In genomic region chr11:119120639-119121007, GRCh38 we compare ENCODE assay signal across 8 cellular contexts. TPM values are rescaled to one million over a fixed set of nuclear protein-coding genes. Genes with fewer than 3 reads are reported as not detected.
A peak's percentile ranks its signal among the peaks of the same experiment; 100 is the strongest.
DNase-seq lines count a peak whose midpoint lies in the region; ATAC-seq and TF ChIP-seq lines count a peak whose summit lies in the region.

No MANE protein-coding gene starts in this region.

- TF ChIP-seq POLR2A in thyroid gland (IDR thresholded peaks at IDR 0.05): no peak

- H3K4me1 ChIP-seq in adipocyte (ENCODE audit: control insufficient read depth, insufficient read depth, low read length) (peaks cover 24% of the 10 kb centered on the region), thyroid gland (peaks cover 14 to 17% of the 10 kb centered on the region in 2 donors)

- peaks cover 14% of the 10 kb centered on the region for H3K36me3 ChIP-seq in adipocyte (ENCODE audit: control insufficient read depth, insufficient read depth, low read length, severe bottlenecking)
- no peaks in the 10 kb centered on the region for H3K36me3 ChIP-seq in kidney epithelial cell (ENCODE audit: control insufficient read depth, insufficient read depth, low read length)
- H3K36me3 ChIP-seq in thyroid gland: peaks cover 8 to 9% of the 10 kb centered on the region in 2 donors

- peak; percentile 55 for DNase-seq in COR-L47 (lab: John Stamatoyannopoulos, UW)
- no peak for DNase-seq in LNCaP clone FGC (ENCODE audit: low read depth)
- peak; percentile 66 for DNase-seq in adipocyte (ENCODE audit: low read depth)
- no peak for DNase-seq in kidney epithelial cell (ENCODE audit: low read depth)
- peak in 1 of 2 donors; percentile 15 for DNase-seq in thyroid gland
- DNase-seq in stimulated activated CD4-positive, alpha-beta T cell treated with anti-CD3 and anti-CD28 coated beads, Interleukin-2, amount 100 ng/mL, for 48 hours: no peak

- H3K4me3 ChIP-seq in LNCaP clone FGC (ENCODE audit: low read depth, low read length): peak overlapping the region; percentile 88
- peak overlapping the region; percentile 96 for H3K4me3 ChIP-seq in adipocyte (ENCODE audit: low read length)
- H3K4me3 ChIP-seq in kidney epithelial cell (ENCODE audit: low read depth, low read length): peak overlapping the region; percentile 47
- peak overlapping the region in 2 of 3 donors; percentile 17 to 41 for H3K4me3 ChIP-seq in thyroid gland (replicated peaks in 1 of 3)

- peak overlapping the region; percentile 91 for H3K9ac ChIP-seq in adipocyte (ENCODE audit: low read length)

- 15 to 17% methylated on average over 5 of the region's 5 CpGs for WGBS in thyroid gland, 2 donors

- TF ChIP-seq CTCF in LNCaP clone FGC (IDR thresholded peaks at IDR 0.05; ENCODE audit: control insufficient read depth, extremely low read depth, insufficient read depth) (no peak), kidney epithelial cell (IDR thresholded peaks at IDR 0.05; ENCODE audit: insufficient read depth, low read length, poor library complexity, severe bottlenecking) (no peak), thyroid gland (IDR thresholded peaks at IDR 0.05) (no peak)

- ATAC-seq in HG02852 (IDR thresholded peaks at IDR 0.05; ENCODE audit: unreplicated experiment): no peak
- ATAC-seq in HG02759 (IDR thresholded peaks at IDR 0.05; ENCODE audit: unreplicated experiment): no peak

- H3K9me3 ChIP-seq in adipocyte (ENCODE audit: control insufficient read depth, low read length): no peaks in the 10 kb centered on the region
- H3K9me3 ChIP-seq in thyroid gland: no peaks in the 10 kb centered on the region

- intact Hi-C loops in thyroid gland (cut with DNase I): no loop called here

- H3K27me3 ChIP-seq in adipocyte (replicated peaks; ENCODE audit: control insufficient read depth, insufficient read depth, low read length): no peaks in the 10 kb centered on the region
- no peaks in the 10 kb centered on the region for H3K27me3 ChIP-seq in kidney epithelial cell (ENCODE audit: control insufficient read depth, insufficient read depth, low read length)
- no peaks in the 10 kb centered on the region for H3K27me3 ChIP-seq in thyroid gland

- H3K27ac ChIP-seq in thyroid gland: peak overlapping the region; percentile 26 to 77 (median 73)

RNA-seq across cellular contexts. Expression of gene HINFP, which starts 0.8 kb away (rescaled TPM):
- total RNA-seq in kidney epithelial cell: 25.0 and 28.8 TPM in 2 replicates
- 10 to 100 TPM; 24.0 to 37.7 (median 33.2) TPM for total RNA-seq in thyroid gland

RNA-seq across cellular contexts. Expression of gene C2CD2L, which starts 13.5 kb away (rescaled TPM):
- total RNA-seq in kidney epithelial cell: 11.8 and 12.7 TPM in 2 replicates
- 1 to 10 TPM; 6.7 to 8.9 (median 7.9) TPM for total RNA-seq in thyroid gland

RNA-seq across cellular contexts. Expression of gene DPAGT1, which starts 19.0 kb away (rescaled TPM):
- total RNA-seq in kidney epithelial cell: 16.4 and 26.6 TPM in 2 replicates
- total RNA-seq in thyroid gland: 10 to 100 TPM; 29.8 to 42.8 (median 38.7) TPM

RNA-seq across cellular contexts. Expression of gene ABCG4, which starts 28.2 kb away (rescaled TPM):
- 0.13 and 0.82 TPM in 2 replicates for total RNA-seq in kidney epithelial cell
- total RNA-seq in thyroid gland: 1 to 10 TPM in 2 of 4 donors, under 1 TPM in 2; 0.13 to 1.6 (median 0.82) TPM

RNA-seq across cellular contexts. Expression of gene HMBS, which starts 35.9 kb away (rescaled TPM):
- 27.7 and 29.7 TPM in 2 replicates for total RNA-seq in kidney epithelial cell
- 10 to 100 TPM; 10.7 to 24.3 (median 19.7) TPM for total RNA-seq in thyroid gland

Comparison
In these comparisons a context has a peak if more than half of its experiments do, and no peak if none do; other contexts are left out.
1. DNase-seq: peak in COR-L47 (single experiment) and adipocyte (single experiment); none in LNCaP clone FGC (single experiment), kidney epithelial cell (single experiment) and stimulated activated CD4-positive, alpha-beta T cell treated with anti-CD3 and anti-CD28 coated beads, Interleukin-2, amount 100 ng/mL, for 48 hours (0 of 2).
2. H3K4me3 ChIP-seq: peak in every context shown above with its lines; median percentile 96 in adipocyte; 88 in LNCaP clone FGC; 47 in kidney epithelial cell; 29 in thyroid gland.